3 cellular contexts compared by ENCODE assay signal in genomic region chr3:100348727-100349126, GRCh38.
"Had no signal": no experiment of that assay in that cellular context is flagged by ENCODE, and none has a peak within 500 bp of the region (broad histone marks: within the 10 kb centered on the region; RNA-seq: fewer than 3 reads in every experiment).

No MANE protein-coding gene starts in this region.

- H3K4me3 ChIP-seq: GM12878 had no signal

- DNase-seq: GDM1, GF-D8 had no signal

- ATAC-seq: GM12878 had no signal
